ENCODE assay signal across 32 cellular contexts in the genomic region with DNA sequence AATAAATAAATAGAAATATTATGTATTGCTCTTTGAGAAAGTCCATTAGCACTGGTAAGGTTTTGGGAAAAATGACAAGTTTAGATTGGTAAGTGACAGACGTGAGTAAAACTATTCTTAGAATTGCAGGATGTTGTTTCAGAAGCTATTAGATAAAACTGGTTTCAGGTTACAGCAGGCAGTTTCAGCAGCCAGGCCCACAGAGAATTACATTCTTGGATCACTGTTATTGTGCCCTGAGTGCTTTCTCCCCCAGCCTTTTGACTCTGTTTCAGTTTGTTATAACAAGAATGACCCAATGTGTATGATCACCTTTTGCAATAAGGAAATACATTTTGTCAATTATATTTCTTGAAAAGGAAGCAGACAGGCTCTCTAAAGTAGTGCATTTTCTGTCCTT.
A peak's percentile ranks its signal among the peaks of the same experiment; 100 is the strongest.
DNase-seq lines count a peak whose midpoint lies in the region; ATAC-seq and TF ChIP-seq lines count a peak whose summit lies in the region.
"Had no signal": no experiment of that assay in that cellular context is flagged by ENCODE, and none has a peak within 500 bp of the region (broad histone marks: within the 10 kb centered on the region; RNA-seq: fewer than 3 reads in every experiment).

No MANE protein-coding gene starts in this region.

- H3K9me3 Mint-ChIP-seq in natural killer cell = peaks cover 3 to 11% of the 10 kb centered on the region in 2 donors
- H3K9me3 Mint-ChIP-seq: activated CD4-positive, alpha-beta T cell treated with anti-CD3 and anti-CD28 coated beads, Interleukin-2, amount 10 ng/mL, durations not matched to agents 24 days and 14 days had no signal

- intact Hi-C loops in psoas muscle (cut with DNase I) (no loop called here), natural killer cell (cut with micrococcal nuclease) (no loop called here)

- H3K36me3 Mint-ChIP-seq in natural killer cell = no peaks in the 10 kb centered on the region
- H3K36me3 Mint-ChIP-seq: activated naive CD4-positive, alpha-beta T cell treated with anti-CD3 and anti-CD28 coated beads, Interleukin-2, amount 10 ng/mL, durations not matched to agents 7 days and 5 days had no signal

- 2 to 5% (median 3%) methylated on average over 1 of the region's 1 CpG for WGBS in psoas muscle, 3 donors

- peaks cover 3% of the 10 kb centered on the region for H3K9me3 ChIP-seq in psoas muscle
- H3K9me3 ChIP-seq: pancreas, vagina had no signal

- no peaks in the 10 kb centered on the region for H3K36me3 ChIP-seq in psoas muscle (ENCODE audit: insufficient read depth in 1 of 2, low read depth in 1 of 2)
- H3K36me3 ChIP-seq: left ventricle myocardium inferior, pancreas, right atrium auricular region, vagina had no signal

- TF ChIP-seq CTCF in astrocyte of the spinal cord (IDR thresholded peaks at IDR 0.05; ENCODE audit: low read depth, low read length) (no peak), fibroblast of pulmonary artery (IDR thresholded peaks at IDR 0.05; ENCODE audit: low read length, missing control alignments) (no peak), psoas muscle (IDR thresholded peaks at IDR 0.05) (no peak), natural killer cell (IDR thresholded peaks at IDR 0.05) (no peak)

- H3K27me3 ChIP-seq in psoas muscle (ENCODE audit: insufficient read depth in 3 of 3, low read length in 2 of 3) = no peaks in the 10 kb centered on the region
- H3K27me3 ChIP-seq: BLaER1, pancreas, right atrium auricular region, vagina had no signal

- peak; percentile 36 for DNase-seq in EH (ENCODE audit: low read depth)
- peak; percentile 26 for DNase-seq in LHCN-M2 (ENCODE audit: low read depth)
- DNase-seq in astrocyte of the spinal cord (ENCODE audit: low read depth, low spot score) = peak; percentile 37
- peak; percentile 58 for DNase-seq in fibroblast of pulmonary artery (ENCODE audit: low read depth)
- DNase-seq in psoas muscle = no peak
- no peak for DNase-seq in natural killer cell
- DNase-seq: activated CD4-positive, alpha-beta T cell treated with anti-CD3 and anti-CD28 coated beads, Interleukin-2, amount 10 ng/mL, durations not matched to agents 24 days and 14 days; activated naive CD4-positive, alpha-beta T cell treated with anti-CD3 and anti-CD28 coated beads, Interleukin-2, amount 10 ng/mL, durations not matched to agents 7 days and 5 days; activated T-cell treated with anti-CD3 and anti-CD28 coated beads, Interleukin-2, amount 50 U/mL, for 72 hours; anterior cingulate cortex; Caco-2; cerebellar nuclear complex; DND-41; erythroblast; left ventricle myocardium inferior; midbrain; NCI-H1436; NCI-H524; nephron progenitor cell; pancreas; stimulated activated CD4-positive, alpha-beta T cell treated with anti-CD3 and anti-CD28 coated beads, Interleukin-12 subunit alpha, Interleukin-12 subunit beta, amount 100 ng/mL, for 4 hours; stimulated activated CD4-positive, alpha-beta T cell treated with anti-CD3 and anti-CD28 coated beads, Interleukin-4, amount 100 ng/mL, for 4 hours; stimulated activated naive CD4-positive, alpha-beta T cell treated with Interleukin-2 at 50 U/mL for 16 hours; T-helper 2 cell had no signal

- in situ Hi-C loops in astrocyte of the spinal cord (cut with HindIII; ENCODE audit: low sequenced_read_pairs) = no loop called here

- ATAC-seq in HG03521 (IDR thresholded peaks at IDR 0.05; ENCODE audit: unreplicated experiment) (no peak), GM19467 (IDR thresholded peaks at IDR 0.05; ENCODE audit: unreplicated experiment) (no peak), psoas muscle (no peak), natural killer cell (no peak)
- ATAC-seq: activated T-cell treated with anti-CD3 and anti-CD28 coated beads, Interleukin-2, amount 50 U/mL, for 72 hours; K562; pancreas; SK-N-SH treated with all-trans-retinoic acid at 6 μM for 48 hours had no signal

- no peak overlapping the region for H3K27ac Mint-ChIP-seq in natural killer cell
- H3K27ac Mint-ChIP-seq: activated CD4-positive, alpha-beta T cell treated with anti-CD3 and anti-CD28 coated beads, Interleukin-2, amount 10 ng/mL, durations not matched to agents 24 days and 14 days; activated naive CD4-positive, alpha-beta T cell treated with anti-CD3 and anti-CD28 coated beads, Interleukin-2, amount 10 ng/mL, durations not matched to agents 7 days and 5 days; activated T-cell treated with anti-CD3 and anti-CD28 coated beads, Interleukin-2, amount 50 U/mL, for 72 hours; nephron progenitor cell had no signal

- H3K27me3 Mint-ChIP-seq in natural killer cell (ENCODE audit: low read depth in 2 of 2) = no peaks in the 10 kb centered on the region
- H3K27me3 Mint-ChIP-seq: activated CD4-positive, alpha-beta T cell treated with anti-CD3 and anti-CD28 coated beads, Interleukin-2, amount 10 ng/mL, durations not matched to agents 24 days and 14 days; activated naive CD4-positive, alpha-beta T cell treated with anti-CD3 and anti-CD28 coated beads, Interleukin-2, amount 10 ng/mL, durations not matched to agents 7 days and 5 days had no signal

- H3K4me3 Mint-ChIP-seq in natural killer cell = no peak overlapping the region
- H3K4me3 Mint-ChIP-seq: activated CD4-positive, alpha-beta T cell treated with anti-CD3 and anti-CD28 coated beads, Interleukin-2, amount 10 ng/mL, durations not matched to agents 24 days and 14 days; activated naive CD4-positive, alpha-beta T cell treated with anti-CD3 and anti-CD28 coated beads, Interleukin-2, amount 10 ng/mL, durations not matched to agents 7 days and 5 days; activated T-cell treated with anti-CD3 and anti-CD28 coated beads, Interleukin-2, amount 50 U/mL, for 72 hours; nephron progenitor cell had no signal

- H3K4me1 Mint-ChIP-seq in natural killer cell = no peaks in the 10 kb centered on the region
- H3K4me1 Mint-ChIP-seq: activated CD4-positive, alpha-beta T cell treated with anti-CD3 and anti-CD28 coated beads, Interleukin-2, amount 10 ng/mL, durations not matched to agents 24 days and 14 days; activated naive CD4-positive, alpha-beta T cell treated with anti-CD3 and anti-CD28 coated beads, Interleukin-2, amount 10 ng/mL, durations not matched to agents 7 days and 5 days; nephron progenitor cell had no signal

- H3K4me1 ChIP-seq in psoas muscle = no peaks in the 10 kb centered on the region
- H3K4me1 ChIP-seq: BLaER1, Caco-2, left ventricle myocardium inferior, pancreas, right atrium auricular region, vagina had no signal

- H3K4me3 ChIP-seq in astrocyte of the spinal cord (ENCODE audit: low read depth, low read length) (no peak overlapping the region), fibroblast of pulmonary artery (replicated peaks; ENCODE audit: low read depth, low read length) (no peak overlapping the region), psoas muscle (no peak overlapping the region)
- H3K4me3 ChIP-seq: BLaER1, K562, left ventricle myocardium inferior, pancreas, right atrium auricular region, vagina had no signal

- no peak overlapping the region for H3K27ac ChIP-seq in psoas muscle
- H3K27ac ChIP-seq: BLaER1, left ventricle myocardium inferior, pancreas, right atrium auricular region, vagina, VCaP had no signal

Comparison
In these comparisons a context has a peak if more than half of its experiments do, and no peak if none do; other contexts are left out.
1. DNase-seq: peak in EH (single experiment), LHCN-M2 (single experiment), astrocyte of the spinal cord (single experiment) and fibroblast of pulmonary artery (single experiment); none in psoas muscle (0 of 2) and natural killer cell (single experiment).